In genomic region chr3:186583820-186584219, GRCh38 we compare ENCODE assay signal across 30 cellular contexts. TPM values are rescaled to one million over a fixed set of nuclear protein-coding genes. Genes with fewer than 3 reads are reported as not detected.
DNase-seq lines count a peak whose midpoint lies in the region; ATAC-seq, FAIRE-seq and TF ChIP-seq lines count a peak whose summit lies in the region.
"Had no signal": no experiment of that assay in that cellular context is flagged by ENCODE, and none has a peak within 500 bp of the region (broad histone marks: within the 10 kb centered on the region; RNA-seq: fewer than 3 reads in every experiment).

No MANE protein-coding gene starts in this region.

- H2BK15ac ChIP-seq in mesenchymal stem cell (ENCODE audit: low read depth, poor library complexity, severe bottlenecking), result no peak overlapping the region

- intact Hi-C loops in activated CD4-positive, alpha-beta T cell treated with anti-CD3 and anti-CD28 coated beads for 36 hours (cut with DNase I, micrococcal nuclease), result no loop called here
- intact Hi-C loops in Caco-2 (cut with micrococcal nuclease; ENCODE audit: unreplicated experiment), result no loop called here

- H3K4me1 ChIP-seq in mesenchymal stem cell (ENCODE audit: control insufficient read depth, insufficient read depth, low read depth, low read length), result no peaks in the 10 kb centered on the region
- H3K4me1 ChIP-seq in Caco-2, result peaks cover 11% of the 10 kb centered on the region
- H3K4me1 ChIP-seq: BE2C, sigmoid colon had no signal

- FAIRE-seq in bronchial epithelial cell (lab: Jason Lieb, UNC), result no peak
- FAIRE-seq: HepG2 had no signal

- no peak overlapping the region for H3K4ac ChIP-seq in mesenchymal stem cell (ENCODE audit: low read depth in 1 of 2, low read length in 2 of 2)

- no peak overlapping the region for H2AK5ac ChIP-seq in mesenchymal stem cell (ENCODE audit: low read length, severe bottlenecking)

- peaks cover 8% of the 10 kb centered on the region for H3K79me1 ChIP-seq in mesenchymal stem cell (replicated peaks; ENCODE audit: low read length, poor library complexity, severe bottlenecking)

- no peak overlapping the region for H2BK12ac ChIP-seq in mesenchymal stem cell (ENCODE audit: low read length in 2 of 2)

- H3K4me3 Mint-ChIP-seq in activated CD4-positive, alpha-beta T cell treated with anti-CD3 and anti-CD28 coated beads for 36 hours, result no peak overlapping the region
- no peak overlapping the region for H3K4me3 Mint-ChIP-seq in Caco-2 (ENCODE audit: unreplicated experiment)
- H3K4me3 Mint-ChIP-seq: activated naive CD8-positive, alpha-beta T cell treated with anti-CD3 and anti-CD28 coated beads for 36 hours; activated T-helper 1 cell treated with anti-CD3 and anti-CD28 coated beads, Interleukin-12 subunit alpha, Interleukin-12 subunit beta, Interleukin-2, Interleukin-4 antibody, amounts not matched to agents 30 ng/mL and 10 ng/mL and 1 ng/mL, durations not matched to agents 14 hours and 24 hours and 36 hours; brain; neural crest cell; type B pancreatic cell had no signal

- H3K4me3 ChIP-seq in bronchial epithelial cell (ENCODE audit: low read depth, low read length), result no peak overlapping the region
- no peak overlapping the region for H3K4me3 ChIP-seq in mesenchymal stem cell (ENCODE audit: insufficient read depth in 1 of 2, low read depth in 1 of 2, low read length in 2 of 2)
- no peak overlapping the region for H3K4me3 ChIP-seq in Caco-2 (ENCODE audit: low read depth, low read length)
- H3K4me3 ChIP-seq: lung, sigmoid colon, SK-N-MC had no signal

- H3K9me3 ChIP-seq in mesenchymal stem cell (ENCODE audit: control insufficient read depth, low read length) (no peaks in the 10 kb centered on the region), Caco-2 (no peaks in the 10 kb centered on the region)
- H3K9me3 ChIP-seq: BE2C, sigmoid colon had no signal

- H4K8ac ChIP-seq in mesenchymal stem cell (ENCODE audit: low read length), result no peak overlapping the region

- H2AFZ ChIP-seq in mesenchymal stem cell (ENCODE audit: low read depth, low read length), result no peak overlapping the region

- no peak for DNase-seq in activated CD4-positive, alpha-beta T cell treated with anti-CD3 and anti-CD28 coated beads for 36 hours
- no peak for DNase-seq in activated CD4-positive, alpha-beta T cell treated with anti-CD3 and anti-CD28 coated beads, Interleukin-2, amount 50 U/mL, for 48 hours
- peak; percentile 79 for DNase-seq in M059J (ENCODE audit: low read depth)
- peak; percentile 74 for DNase-seq in bronchial epithelial cell (ENCODE audit: low read depth)
- DNase-seq in mesenchymal stem cell, result peak; percentile 24
- no peak for DNase-seq in Caco-2
- DNase-seq: activated CD4-positive, alpha-beta T cell treated with anti-CD3 and anti-CD28 coated beads for 48 hours; activated naive CD8-positive, alpha-beta T cell treated with anti-CD3 and anti-CD28 coated beads for 36 hours; BE2C; effector memory CD4-positive, alpha-beta T cell; kidney glomerular epithelial cell; NCI-H1048; NCI-H187 treated with DMSO at 0.1 percent for 48 hours; NCI-H526 treated with DMSO at 0.1 percent for 48 hours; posterior cingulate gyrus; sigmoid colon; T-helper 2 cell had no signal

- peaks cover 11% of the 10 kb centered on the region for H3K36me3 ChIP-seq in bronchial epithelial cell (ENCODE audit: control insufficient read depth, insufficient read depth, low read length)
- H3K36me3 ChIP-seq in mesenchymal stem cell (ENCODE audit: control insufficient read depth in 1 of 2, insufficient read depth in 2 of 2, low read depth in 1 of 2, low read length in 2 of 2), result peaks cover 3 to 74% of the 10 kb centered on the region in 2 experiments
- H3K36me3 ChIP-seq in Caco-2 (ENCODE audit: control insufficient read depth, insufficient read depth, low read length), result peaks cover 3% of the 10 kb centered on the region

- H3K36me3 Mint-ChIP-seq in activated CD4-positive, alpha-beta T cell treated with anti-CD3 and anti-CD28 coated beads for 36 hours (ENCODE audit: low read depth), result peaks cover 38% of the 10 kb centered on the region
- H3K36me3 Mint-ChIP-seq in Caco-2 (ENCODE audit: insufficient read depth, unreplicated experiment), result peaks cover 67% of the 10 kb centered on the region

- H3K9me3 Mint-ChIP-seq in activated CD4-positive, alpha-beta T cell treated with anti-CD3 and anti-CD28 coated beads for 36 hours (ENCODE audit: low read depth), result no peaks in the 10 kb centered on the region
- no peaks in the 10 kb centered on the region for H3K9me3 Mint-ChIP-seq in Caco-2 (ENCODE audit: unreplicated experiment)
- H3K9me3 Mint-ChIP-seq: activated naive CD8-positive, alpha-beta T cell treated with anti-CD3 and anti-CD28 coated beads for 36 hours; activated T-helper 1 cell treated with anti-CD3 and anti-CD28 coated beads, Interleukin-12 subunit alpha, Interleukin-12 subunit beta, Interleukin-2, Interleukin-4 antibody, amounts not matched to agents 30 ng/mL and 10 ng/mL and 1 ng/mL, durations not matched to agents 14 hours and 24 hours and 36 hours; brain; neural crest cell; type B pancreatic cell had no signal

- no peak overlapping the region for H2BK120ac ChIP-seq in mesenchymal stem cell (ENCODE audit: low read depth, low read length)

- H3K27ac ChIP-seq in mesenchymal stem cell (ENCODE audit: low read length, poor library complexity, severe bottlenecking), result no peak overlapping the region
- H3K27ac ChIP-seq: 22Rv1, RWPE1, sigmoid colon, SK-N-MC had no signal

- H3K23ac ChIP-seq in mesenchymal stem cell (ENCODE audit: low read length in 2 of 2), result no peak overlapping the region

- WGBS in mesenchymal stem cell, result 68% methylated on average over 4 of the region's 5 CpGs

- H3K18ac ChIP-seq in mesenchymal stem cell (ENCODE audit: low read depth in 1 of 2, low read length in 2 of 2), result no peak overlapping the region

- POLR2A ChIA-PET in activated CD4-positive, alpha-beta T cell treated with anti-CD3 and anti-CD28 coated beads for 36 hours (lab: Charles Lee), result interaction anchor here (1.1 kb wide), 1 partner anchor 13 kb away, joined by 3 read pairs; the partner anchor contains the start of gene DNAJB11
- POLR2A ChIA-PET in Caco-2 (lab: Charles Lee), result interaction anchor here (1.6 kb wide), 1 partner anchor 14 kb away, joined by 5 read pairs; the partner anchor contains the start of gene DNAJB11

- no peak overlapping the region for H3K14ac ChIP-seq in mesenchymal stem cell (ENCODE audit: low read length in 2 of 2)

- BruUV-seq in Caco-2 (replicated peaks; lab: Mats Ljungman, UMichigan), result no TSS peak

- H3K27ac Mint-ChIP-seq in activated CD4-positive, alpha-beta T cell treated with anti-CD3 and anti-CD28 coated beads for 36 hours, result no peak overlapping the region
- H3K27ac Mint-ChIP-seq in Caco-2 (ENCODE audit: unreplicated experiment), result no peak overlapping the region
- H3K27ac Mint-ChIP-seq: activated T-helper 1 cell treated with anti-CD3 and anti-CD28 coated beads, Interleukin-12 subunit alpha, Interleukin-12 subunit beta, Interleukin-2, Interleukin-4 antibody, amounts not matched to agents 30 ng/mL and 10 ng/mL and 1 ng/mL, durations not matched to agents 14 hours and 24 hours and 36 hours; type B pancreatic cell had no signal

- ATAC-seq in activated CD4-positive, alpha-beta T cell treated with anti-CD3 and anti-CD28 coated beads for 36 hours, result peak; percentile 33
- ATAC-seq in HG02981 (IDR thresholded peaks at IDR 0.05; ENCODE audit: unreplicated experiment), result no peak
- no peak for ATAC-seq in HG03342 (IDR thresholded peaks at IDR 0.05; ENCODE audit: unreplicated experiment)
- ATAC-seq: HepG2 had no signal

- H3K4me1 Mint-ChIP-seq in activated CD4-positive, alpha-beta T cell treated with anti-CD3 and anti-CD28 coated beads for 36 hours, result peaks cover 6% of the 10 kb centered on the region
- H3K4me1 Mint-ChIP-seq in Caco-2 (ENCODE audit: low read depth, unreplicated experiment), result peaks cover 5% of the 10 kb centered on the region
- H3K4me1 Mint-ChIP-seq: brain, neural crest cell had no signal

- no peak overlapping the region for H3K4me2 ChIP-seq in mesenchymal stem cell (ENCODE audit: low read length, poor library complexity, severe bottlenecking)

- H3K27me3 ChIP-seq in bronchial epithelial cell (ENCODE audit: control insufficient read depth, insufficient read depth, low read length) (no peaks in the 10 kb centered on the region), mesenchymal stem cell (ENCODE audit: control insufficient read depth in 1 of 2, insufficient read depth in 1 of 2, low read length in 2 of 2) (no peaks in the 10 kb centered on the region), Caco-2 (replicated peaks; ENCODE audit: control insufficient read depth, insufficient read depth, low read length) (no peaks in the 10 kb centered on the region)
- H3K27me3 ChIP-seq: BE2C, sigmoid colon had no signal

- H3K27me3 Mint-ChIP-seq in activated CD4-positive, alpha-beta T cell treated with anti-CD3 and anti-CD28 coated beads for 36 hours, result no peaks in the 10 kb centered on the region
- H3K27me3 Mint-ChIP-seq in Caco-2 (ENCODE audit: insufficient read depth, unreplicated experiment), result no peaks in the 10 kb centered on the region
- H3K27me3 Mint-ChIP-seq: activated naive CD8-positive, alpha-beta T cell treated with anti-CD3 and anti-CD28 coated beads for 36 hours; brain; type B pancreatic cell had no signal

- no peak overlapping the region for H2BK5ac ChIP-seq in mesenchymal stem cell (ENCODE audit: low read depth, low read length, poor library complexity, severe bottlenecking)

- H3K9ac ChIP-seq in mesenchymal stem cell (ENCODE audit: low read length), result no peak overlapping the region

- no peak for TF ChIP-seq CTCF in bronchial epithelial cell (IDR thresholded peaks at IDR 0.05; ENCODE audit: insufficient read depth, low read length, severe bottlenecking)
- TF ChIP-seq CTCF in Caco-2 (IDR thresholded peaks at IDR 0.05; ENCODE audit: insufficient read depth in 1 of 2, low read depth in 1 of 2, low read length in 1 of 2, severe bottlenecking in 1 of 2, unreplicated experiment in 1 of 2), result no peak

- H4K91ac ChIP-seq in mesenchymal stem cell (ENCODE audit: low read length), result no peak overlapping the region

- CTCF ChIA-PET in activated CD4-positive, alpha-beta T cell treated with anti-CD3 and anti-CD28 coated beads for 36 hours (lab: Charles Lee), result interaction anchor here (0.9 to 4.6 kb wide), 4 partner anchors 16 to 33 kb away, joined by 3 to 21 read pairs (median 10); partner anchors contain the start of gene AHSG
- CTCF ChIA-PET in Caco-2 (lab: Charles Lee), result no interaction called here

RNA-seq across cellular contexts. Expression of gene DNAJB11, which starts 13.3 kb away (rescaled TPM):
- total RNA-seq in activated CD4-positive, alpha-beta T cell treated with anti-CD3 and anti-CD28 coated beads for 36 hours, result 10 to 100 TPM; 30.9 to 36.6 TPM
- 182 and 237 TPM in 2 replicates for total RNA-seq in M059J (2014; rRNA removed; shearing (Covaris generic))
- total RNA-seq in bronchial epithelial cell, result 66.6 and 94.5 TPM in 2 replicates
- polyA plus RNA-seq in mesenchymal stem cell (2013, experiment 1 of 2), result 109 TPM
- polyA plus RNA-seq in mesenchymal stem cell (2013, experiment 2 of 2), result 111 TPM
- 93.1 and 95.7 TPM in 2 replicates for total RNA-seq in Caco-2 (2022)

RNA-seq across cellular contexts. Expression of gene TBCCD1, which starts 16.7 kb away (rescaled TPM):
- total RNA-seq in activated CD4-positive, alpha-beta T cell treated with anti-CD3 and anti-CD28 coated beads for 36 hours, result 10 to 100 TPM; 10.5 to 11.4 TPM
- 24.1 and 28.6 TPM in 2 replicates for total RNA-seq in M059J (2014; rRNA removed; shearing (Covaris generic))
- total RNA-seq in bronchial epithelial cell (13.7 and 14.7 TPM in 2 replicates), Caco-2 (2022) (14.5 and 14.7 TPM in 2 replicates)
- polyA plus RNA-seq in mesenchymal stem cell (2013, experiment 1 of 2), result 6.8 TPM
- 6.2 TPM for polyA plus RNA-seq in mesenchymal stem cell (2013, experiment 2 of 2)

RNA-seq across cellular contexts. Expression of gene AHSG, which starts 29.0 kb away (rescaled TPM):
- not detected for total RNA-seq in activated CD4-positive, alpha-beta T cell treated with anti-CD3 and anti-CD28 coated beads for 36 hours
- not detected in 2 replicates for total RNA-seq in M059J (2014; rRNA removed; shearing (Covaris generic))
- total RNA-seq in bronchial epithelial cell, result 0.13 TPM in 1 of 2 replicates, not detected in the other
- not detected for polyA plus RNA-seq in mesenchymal stem cell (2013, experiment 1 of 2)
- not detected for polyA plus RNA-seq in mesenchymal stem cell (2013, experiment 2 of 2)
- total RNA-seq in Caco-2 (2022), result 222 and 237 TPM in 2 replicates
- total RNA-seq: activated naive CD8-positive, alpha-beta T cell treated with anti-CD3 and anti-CD28 coated beads for 36 hours; chondrocyte; H4; sigmoid colon had no signal

RNA-seq across cellular contexts. Expression of gene CRYGS, which starts 39.6 kb away (rescaled TPM):
- 1 to 10 TPM; 1.6 to 1.7 TPM for total RNA-seq in activated CD4-positive, alpha-beta T cell treated with anti-CD3 and anti-CD28 coated beads for 36 hours
- total RNA-seq in M059J (2014; rRNA removed; shearing (Covaris generic)), result 0.47 and 0.57 TPM in 2 replicates
- total RNA-seq in bronchial epithelial cell (0.79 and 1.7 TPM in 2 replicates), Caco-2 (2022) (1.6 and 3.2 TPM in 2 replicates)
- polyA plus RNA-seq in mesenchymal stem cell (2013, experiment 1 of 2), result 0.68 TPM
- 0.38 TPM for polyA plus RNA-seq in mesenchymal stem cell (2013, experiment 2 of 2)

RNA-seq across cellular contexts. Expression of gene FETUB, which starts 56.4 kb away (rescaled TPM):
- not detected for total RNA-seq in activated CD4-positive, alpha-beta T cell treated with anti-CD3 and anti-CD28 coated beads for 36 hours
- total RNA-seq in M059J (2014; rRNA removed; shearing (Covaris generic)), result not detected in 2 replicates
- 0.38 TPM in 1 of 2 replicates, not detected in the other for total RNA-seq in bronchial epithelial cell
- polyA plus RNA-seq in mesenchymal stem cell (2013, experiment 1 of 2), result not detected
- polyA plus RNA-seq in mesenchymal stem cell (2013, experiment 2 of 2), result not detected
- total RNA-seq in Caco-2 (2022), result 0.30 TPM in 1 of 2 replicates, not detected in the other
- total RNA-seq: activated naive CD8-positive, alpha-beta T cell treated with anti-CD3 and anti-CD28 coated beads for 36 hours; activated T-helper 1 cell treated with anti-CD3 and anti-CD28 coated beads, Interleukin-12 subunit alpha, Interleukin-12 subunit beta, Interleukin-2, Interleukin-4 antibody, amounts not matched to agents 30 ng/mL and 10 ng/mL and 1 ng/mL, durations not matched to agents 14 hours and 24 hours and 36 hours; chondrocyte; H4; lung; neural crest cell; sigmoid colon had no signal
- polyA plus RNA-seq: lung had no signal

Comparison
In these comparisons a context has a peak if more than half of its experiments do, and no peak if none do; other contexts are left out.
1. DNase-seq: peak in M059J (single experiment), bronchial epithelial cell (single experiment) and mesenchymal stem cell (single experiment); none in activated CD4-positive, alpha-beta T cell treated with anti-CD3 and anti-CD28 coated beads for 36 hours (single experiment), activated CD4-positive, alpha-beta T cell treated with anti-CD3 and anti-CD28 coated beads, Interleukin-2, amount 50 U/mL, for 48 hours (0 of 2) and Caco-2 (0 of 2).
2. RNA of gene AHSG, which starts 29.0 kb away (total RNA-seq): 222 to 237 TPM in Caco-2; not detected in activated CD4-positive, alpha-beta T cell treated with anti-CD3 and anti-CD28 coated beads for 36 hours, not detected in M059J and 0.13 TPM in bronchial epithelial cell; every median in the first group is over 100 times any median in the second.